ENCODE assay signal across 9 cellular contexts in genomic region chr7:51316262-51316665, GRCh38. TPM values are rescaled to one million over a fixed set of nuclear protein-coding genes. Genes with fewer than 3 reads are reported as not detected.
DNase-seq lines count a peak whose midpoint lies in the region; ATAC-seq and TF ChIP-seq lines count a peak whose summit lies in the region.
"Had no signal": no experiment of that assay in that cellular context is flagged by ENCODE, and none has a peak within 500 bp of the region (broad histone marks: within the 10 kb centered on the region; RNA-seq: fewer than 3 reads in every experiment).

No MANE protein-coding gene starts in this region.

- DNase-seq in GM23338 (ENCODE audit: low spot score) (peak; percentile 65), RKO (ENCODE audit: low spot score) (peak; percentile 61), left ventricle myocardium inferior (peak; percentile 28), skeletal muscle cell (ENCODE audit: low read depth) (no peak)
- DNase-seq in activated CD4-positive, CD25-positive, alpha-beta regulatory T cell treated with anti-CD3 and anti-CD28 coated beads, Interleukin-2, amount 50 U/mL, for 72 hours: no peak
- DNase-seq in activated CD8-positive, alpha-beta memory T cell treated with anti-CD3 and anti-CD28 coated beads, Interleukin-2, amount 50 U/mL, for 4 hours: no peak
- DNase-seq in effector CD4-positive, alpha-beta T cell: no peak

- H3K27me3 ChIP-seq in GM23338 (ENCODE audit: insufficient read depth) (peaks cover 27% of the 10 kb centered on the region), left ventricle myocardium inferior (ENCODE audit: low read depth) (peaks cover 43% of the 10 kb centered on the region)

- no peak overlapping the region for H2AFZ ChIP-seq in GM23338

- H3K27me3 Mint-ChIP-seq in GM23338 (ENCODE audit: insufficient read depth, low read depth, poor library complexity): peaks cover 36% of the 10 kb centered on the region

- TF ChIP-seq CTCF in GM23338 (conservative IDR thresholded peaks at IDR 0.05; ENCODE audit: low read depth in 2 of 2): no peak
- TF ChIP-seq CTCF in left ventricle myocardium inferior (IDR thresholded peaks at IDR 0.05; ENCODE audit: borderline replicate concordance): peak; percentile 45

- peaks cover 42% of the 10 kb centered on the region for H3K79me2 ChIP-seq in GM23338 (replicated peaks; ENCODE audit: insufficient read depth)

- no peaks in the 10 kb centered on the region for H3K36me3 ChIP-seq in GM23338 (ENCODE audit: insufficient read depth)
- H3K36me3 ChIP-seq in left ventricle myocardium inferior: no peaks in the 10 kb centered on the region

- H3K9me3 ChIP-seq in left ventricle myocardium inferior (replicated peaks): no peaks in the 10 kb centered on the region

- no peaks in the 10 kb centered on the region; the same call in 2 of the 3 replicates for H3K9me3 Mint-ChIP-seq in GM23338

- ATAC-seq in GM23338: peak; percentile 44
- ATAC-seq in HG03280 (IDR thresholded peaks at IDR 0.05; ENCODE audit: unreplicated experiment): no peak

- H3K4me3 ChIP-seq in GM23338 (peak overlapping the region; percentile 74), left ventricle myocardium inferior (peak overlapping the region; percentile 70), skeletal muscle cell (ENCODE audit: low read depth, low read length) (peak overlapping the region; percentile 47)

- peaks cover 10% of the 10 kb centered on the region for H3F3A ChIP-seq in GM23338 (replicated peaks; ENCODE audit: low read depth)

- H3K27ac ChIP-seq in GM23338 (ENCODE audit: low read depth): no peak overlapping the region
- H3K27ac ChIP-seq in left ventricle myocardium inferior (replicated peaks): peak overlapping the region; percentile 81
- H3K27ac ChIP-seq: epithelial cell of prostate had no signal

- H3K4me1 Mint-ChIP-seq in GM23338: peaks cover 60% of the 10 kb centered on the region

- peak overlapping the region; percentile 84 for H3K4me2 ChIP-seq in GM23338

- peaks cover 38% of the 10 kb centered on the region for H3K4me1 ChIP-seq in GM23338 (ENCODE audit: insufficient read depth)
- peaks cover 42% of the 10 kb centered on the region for H3K4me1 ChIP-seq in left ventricle myocardium inferior

- H3K27ac Mint-ChIP-seq in GM23338: no peak overlapping the region

- intact Hi-C loops in left ventricle myocardium inferior (cut with micrococcal nuclease): no loop called here

- peaks cover 15% of the 10 kb centered on the region for H4K20me1 ChIP-seq in GM23338 (replicated peaks; ENCODE audit: insufficient read depth)

- no peaks in the 10 kb centered on the region; the same call in 2 of the 3 replicates for H3K36me3 Mint-ChIP-seq in GM23338 (ENCODE audit: low read depth)

- H3K4me3 Mint-ChIP-seq in GM23338: peak overlapping the region; percentile 95

- no peaks in the 10 kb centered on the region for H3K9me2 ChIP-seq in GM23338 (ENCODE audit: insufficient read depth)

TF ChIP-seq in GM23338, 12 proteins besides CTCF, POLR2A, EP300 and RAD21 (continues in another document):
- TF ChIP-seq NANOG (IDR thresholded peaks at IDR 0.05; ENCODE audit: borderline replicate concordance) (no peak), POLR2AphosphoS5 (IDR thresholded peaks at IDR 0.05; ENCODE audit: low read depth) (no peak), EZH2 (IDR thresholded peaks at IDR 0.05; ENCODE audit: low read depth, unreplicated experiment) (no peak), ZNF462 (CRISPR knock-in tag; IDR thresholded peaks at IDR 0.05) (no peak), REST (IDR thresholded peaks at IDR 0.05; ENCODE audit: unreplicated experiment) (no peak), ZNF114 (CRISPR knock-in tag; IDR thresholded peaks at IDR 0.05) (no peak)

RNA-seq across cellular contexts. Expression of gene COBL, which starts 0.3 kb away (rescaled TPM):
- 40.2 and 51.9 TPM in 2 replicates for total RNA-seq in GM23338 (2014; rRNA removed; shearing (Covaris generic))
- 16.1 and 18.3 TPM in 2 replicates for polyA plus RNA-seq in GM23338 (2016; fragmentation: Nextera tagmentation; extraction: Ambion mirVana)
- total RNA-seq in left ventricle myocardium inferior: 77.1 TPM

Comparison
In these comparisons a context has a peak if more than half of its experiments do, and no peak if none do; other contexts are left out.
1. DNase-seq: peak in GM23338 (single experiment), RKO (single experiment) and left ventricle myocardium inferior (single experiment); none in skeletal muscle cell (single experiment), activated CD4-positive, CD25-positive, alpha-beta regulatory T cell treated with anti-CD3 and anti-CD28 coated beads, Interleukin-2, amount 50 U/mL, for 72 hours (single experiment), activated CD8-positive, alpha-beta memory T cell treated with anti-CD3 and anti-CD28 coated beads, Interleukin-2, amount 50 U/mL, for 4 hours (single experiment) and effector CD4-positive, alpha-beta T cell (single experiment).
2. Peak in every context shown above with its lines, with median percentiles within 50 percentile points of each other: H3K4me3 ChIP-seq.